Comparison of ENCODE assay signal across 8 cellular contexts in the genomic region with DNA sequence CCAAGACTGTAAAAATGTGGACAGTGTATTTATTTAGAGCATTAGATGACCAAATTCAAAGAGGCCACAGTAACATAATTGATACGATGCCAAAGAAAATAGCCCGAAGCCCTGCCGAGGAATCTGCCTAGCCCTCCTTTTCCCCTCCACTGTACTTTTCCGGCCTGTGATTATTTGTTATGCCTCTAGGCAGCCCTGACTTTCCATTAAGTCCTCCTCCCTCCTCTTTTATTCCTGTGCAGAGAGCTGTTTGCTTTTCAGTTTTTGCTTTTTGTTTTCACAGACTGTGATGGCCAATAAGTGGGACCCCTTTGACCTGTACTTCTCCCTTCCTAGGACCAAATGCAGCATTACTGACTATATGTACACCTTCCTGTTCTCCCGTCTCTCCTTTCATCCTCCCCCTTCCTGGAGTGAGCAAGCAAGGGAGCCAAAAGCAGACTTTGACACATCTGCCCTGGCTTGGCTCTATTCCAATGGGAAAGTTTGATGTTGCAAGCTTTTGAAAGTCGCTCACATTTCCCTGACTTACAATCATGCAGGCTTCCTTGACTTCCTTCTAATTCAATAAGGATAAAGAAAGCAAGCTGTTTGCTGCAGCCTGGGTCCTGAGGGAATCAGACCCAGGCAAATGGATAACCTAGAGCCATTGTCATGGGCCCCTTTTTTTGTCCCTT.
A peak's percentile ranks its signal among the peaks of the same experiment; 100 is the strongest.
DNase-seq lines count a peak whose midpoint lies in the region; ATAC-seq and TF ChIP-seq lines count a peak whose summit lies in the region.

No MANE protein-coding gene starts in this region.

- no peak; the same call in 2 of the 3 replicates for ATAC-seq in GM23338
- ATAC-seq in sciatic nerve: peak; percentile 92

- H3K4me1 Mint-ChIP-seq in GM23338 (peaks cover 16% of the 10 kb centered on the region), Caco-2 (ENCODE audit: low read depth, unreplicated experiment) (no peaks in the 10 kb centered on the region), glutamatergic neuron (ENCODE audit: low read depth, unreplicated experiment) (peaks cover 18% of the 10 kb centered on the region)
- H3K4me1 Mint-ChIP-seq in activated naive CD8-positive, alpha-beta T cell treated with anti-CD3 and anti-CD28 coated beads for 36 hours: no peaks in the 10 kb centered on the region

- CTCF ChIA-PET in GM10248 (lab: Yijun Ruan, JAX) (interaction anchor here (1.1 to 1.5 kb wide), 3 partner anchors 9 to 84 kb away, joined by 3 to 4 read pairs (median 3); no protein-coding TSS in a partner anchor), Caco-2 (lab: Charles Lee) (interaction anchor here (0.7 kb wide), 1 partner anchor 130 kb away, joined by 3 read pairs; no protein-coding TSS in a partner anchor)

- H4K20me1 ChIP-seq in GM23338 (replicated peaks; ENCODE audit: insufficient read depth): no peaks in the 10 kb centered on the region

- no peaks in the 10 kb centered on the region for H3K9me3 ChIP-seq in Caco-2

- TF ChIP-seq CTCF in GM23338 (conservative IDR thresholded peaks at IDR 0.05; ENCODE audit: low read depth in 2 of 2): no peak
- TF ChIP-seq CTCF in fibroblast of villous mesenchyme (IDR thresholded peaks at IDR 0.05; ENCODE audit: insufficient read depth, low read depth, low read length): no peak
- TF ChIP-seq CTCF in GM10248 (IDR thresholded peaks at IDR 0.05; ENCODE audit: control extremely low read depth, extremely low read depth, low read depth, missing control alignments): no peak
- TF ChIP-seq CTCF in Caco-2 (IDR thresholded peaks at IDR 0.05; ENCODE audit: insufficient read depth in 1 of 2, low read depth in 1 of 2, low read length in 1 of 2, severe bottlenecking in 1 of 2, unreplicated experiment in 1 of 2): no peak
- TF ChIP-seq CTCF in glutamatergic neuron (IDR thresholded peaks at IDR 0.05; ENCODE audit: partially characterized antibody, unreplicated experiment): no peak

- BruUV-seq in Caco-2 (replicated peaks; lab: Mats Ljungman, UMichigan): no TSS peak

- intact Hi-C loops in sciatic nerve (cut with DNase I) (no loop called here), Caco-2 (cut with micrococcal nuclease; ENCODE audit: unreplicated experiment) (no loop called here)

- no peak overlapping the region for H3K27ac ChIP-seq in GM23338 (ENCODE audit: low read depth)

- peak overlapping the region; percentile 69 for H2AFZ ChIP-seq in GM23338

- H3K4me3 Mint-ChIP-seq in GM23338 (no peak overlapping the region), Caco-2 (ENCODE audit: unreplicated experiment) (no peak overlapping the region), glutamatergic neuron (ENCODE audit: unreplicated experiment) (no peak overlapping the region)
- no peak overlapping the region for H3K4me3 Mint-ChIP-seq in activated naive CD8-positive, alpha-beta T cell treated with anti-CD3 and anti-CD28 coated beads for 36 hours

- peaks cover 2% of the 10 kb centered on the region for H3K27me3 Mint-ChIP-seq in GM23338 (ENCODE audit: insufficient read depth, low read depth, poor library complexity)
- H3K27me3 Mint-ChIP-seq in activated naive CD8-positive, alpha-beta T cell treated with anti-CD3 and anti-CD28 coated beads for 36 hours: no peaks in the 10 kb centered on the region
- peaks cover 7% of the 10 kb centered on the region for H3K27me3 Mint-ChIP-seq in Caco-2 (ENCODE audit: insufficient read depth, unreplicated experiment)
- peaks cover 1% of the 10 kb centered on the region for H3K27me3 Mint-ChIP-seq in glutamatergic neuron (ENCODE audit: unreplicated experiment)

- H3K4me3 ChIP-seq in GM23338 (no peak overlapping the region), fibroblast of villous mesenchyme (ENCODE audit: low read depth, low read length) (peak overlapping the region; percentile 16), Caco-2 (ENCODE audit: low read depth, low read length) (no peak overlapping the region)

- H3K9me3 Mint-ChIP-seq in GM23338 (no peaks in the 10 kb centered on the region), Caco-2 (ENCODE audit: unreplicated experiment) (no peaks in the 10 kb centered on the region), glutamatergic neuron (ENCODE audit: unreplicated experiment) (peaks cover 2% of the 10 kb centered on the region)
- no peaks in the 10 kb centered on the region for H3K9me3 Mint-ChIP-seq in activated naive CD8-positive, alpha-beta T cell treated with anti-CD3 and anti-CD28 coated beads for 36 hours

- H3K27me3 ChIP-seq in GM23338 (ENCODE audit: insufficient read depth) (no peaks in the 10 kb centered on the region), Caco-2 (replicated peaks; ENCODE audit: control insufficient read depth, insufficient read depth, low read length) (no peaks in the 10 kb centered on the region; the same call in 1 of the 2 replicates)

- H3K4me1 ChIP-seq in GM23338 (ENCODE audit: insufficient read depth) (peaks cover 2% of the 10 kb centered on the region), Caco-2 (no peaks in the 10 kb centered on the region)

- POLR2A ChIA-PET in GM10248 (lab: Yijun Ruan, JAX): no interaction called here
- POLR2A ChIA-PET in Caco-2 (lab: Charles Lee): no interaction called here

- no peaks in the 10 kb centered on the region for H3K36me3 ChIP-seq in GM23338 (ENCODE audit: insufficient read depth)
- no peaks in the 10 kb centered on the region for H3K36me3 ChIP-seq in Caco-2 (ENCODE audit: control insufficient read depth, insufficient read depth, low read length)

- H3K36me3 Mint-ChIP-seq in GM23338 (ENCODE audit: low read depth) (no peaks in the 10 kb centered on the region), Caco-2 (ENCODE audit: insufficient read depth, unreplicated experiment) (no peaks in the 10 kb centered on the region), glutamatergic neuron (ENCODE audit: unreplicated experiment) (no peaks in the 10 kb centered on the region)
- H3K36me3 Mint-ChIP-seq in activated naive CD8-positive, alpha-beta T cell treated with anti-CD3 and anti-CD28 coated beads for 36 hours: no peaks in the 10 kb centered on the region

- DNase-seq in GM23338 (ENCODE audit: low spot score): no peak
- peak; percentile 99 for DNase-seq in fibroblast of villous mesenchyme (ENCODE audit: low read depth)
- peak; percentile 76 for DNase-seq in sciatic nerve (ENCODE audit: low spot score)
- DNase-seq in GM10248 (ENCODE audit: extremely low spot score): no peak
- DNase-seq in activated naive CD8-positive, alpha-beta T cell treated with anti-CD3 and anti-CD28 coated beads for 36 hours: no peak
- no peak for DNase-seq in Caco-2
- no peak for DNase-seq in glutamatergic neuron

- no peaks in the 10 kb centered on the region for H3K79me2 ChIP-seq in GM23338 (replicated peaks; ENCODE audit: insufficient read depth)

- H3F3A ChIP-seq in GM23338 (replicated peaks; ENCODE audit: low read depth): no peaks in the 10 kb centered on the region

- no peak overlapping the region for H3K27ac Mint-ChIP-seq in GM23338
- no peak overlapping the region for H3K27ac Mint-ChIP-seq in activated naive CD8-positive, alpha-beta T cell treated with anti-CD3 and anti-CD28 coated beads for 36 hours
- no peak overlapping the region for H3K27ac Mint-ChIP-seq in Caco-2 (ENCODE audit: unreplicated experiment)
- no peak overlapping the region for H3K27ac Mint-ChIP-seq in glutamatergic neuron (ENCODE audit: unreplicated experiment)

- H3K4me2 ChIP-seq in GM23338: no peak overlapping the region

- peaks cover 12% of the 10 kb centered on the region; the same call in 1 of the 2 replicates for H3K9me2 ChIP-seq in GM23338 (ENCODE audit: insufficient read depth)

TF ChIP-seq in GM23338, 12 proteins besides CTCF, POLR2A, EP300 and RAD21 (continues in another document):
- TF ChIP-seq STAT1 (IDR thresholded peaks at IDR 0.05; ENCODE audit: unreplicated experiment): no peak
- TF ChIP-seq NANOG (IDR thresholded peaks at IDR 0.05; ENCODE audit: borderline replicate concordance): no peak
- no peak for TF ChIP-seq CREB1 (CRISPR knock-in tag; IDR thresholded peaks at IDR 0.05; ENCODE audit: low read depth)
- no peak for TF ChIP-seq EZH2 (IDR thresholded peaks at IDR 0.05; ENCODE audit: low read depth, unreplicated experiment)

TF ChIP-seq in PFSK-1, 5 proteins besides CTCF, POLR2A, EP300 and RAD21:
- TF ChIP-seq, protein P1, sequence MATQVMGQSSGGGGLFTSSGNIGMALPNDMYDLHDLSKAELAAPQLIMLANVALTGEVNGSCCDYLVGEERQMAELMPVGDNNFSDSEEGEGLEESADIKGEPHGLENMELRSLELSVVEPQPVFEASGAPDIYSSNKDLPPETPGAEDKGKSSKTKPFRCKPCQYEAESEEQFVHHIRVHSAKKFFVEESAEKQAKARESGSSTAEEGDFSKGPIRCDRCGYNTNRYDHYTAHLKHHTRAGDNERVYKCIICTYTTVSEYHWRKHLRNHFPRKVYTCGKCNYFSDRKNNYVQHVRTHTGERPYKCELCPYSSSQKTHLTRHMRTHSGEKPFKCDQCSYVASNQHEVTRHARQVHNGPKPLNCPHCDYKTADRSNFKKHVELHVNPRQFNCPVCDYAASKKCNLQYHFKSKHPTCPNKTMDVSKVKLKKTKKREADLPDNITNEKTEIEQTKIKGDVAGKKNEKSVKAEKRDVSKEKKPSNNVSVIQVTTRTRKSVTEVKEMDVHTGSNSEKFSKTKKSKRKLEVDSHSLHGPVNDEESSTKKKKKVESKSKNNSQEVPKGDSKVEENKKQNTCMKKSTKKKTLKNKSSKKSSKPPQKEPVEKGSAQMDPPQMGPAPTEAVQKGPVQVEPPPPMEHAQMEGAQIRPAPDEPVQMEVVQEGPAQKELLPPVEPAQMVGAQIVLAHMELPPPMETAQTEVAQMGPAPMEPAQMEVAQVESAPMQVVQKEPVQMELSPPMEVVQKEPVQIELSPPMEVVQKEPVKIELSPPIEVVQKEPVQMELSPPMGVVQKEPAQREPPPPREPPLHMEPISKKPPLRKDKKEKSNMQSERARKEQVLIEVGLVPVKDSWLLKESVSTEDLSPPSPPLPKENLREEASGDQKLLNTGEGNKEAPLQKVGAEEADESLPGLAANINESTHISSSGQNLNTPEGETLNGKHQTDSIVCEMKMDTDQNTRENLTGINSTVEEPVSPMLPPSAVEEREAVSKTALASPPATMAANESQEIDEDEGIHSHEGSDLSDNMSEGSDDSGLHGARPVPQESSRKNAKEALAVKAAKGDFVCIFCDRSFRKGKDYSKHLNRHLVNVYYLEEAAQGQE (IDR thresholded peaks at IDR 0.05; ENCODE audit: insufficient read depth in 1 of 2, low read depth in 2 of 2, low read length in 2 of 2): peak in 1 of 2 experiments; percentile 69; a peak in 2 of 4 replicates
- TF ChIP-seq SIN3A (IDR thresholded peaks at IDR 0.05; ENCODE audit: borderline replicate concordance, insufficient read depth, low read length): peak; percentile 47; the same call in 1 of the 2 replicates
- no peak for TF ChIP-seq FOXP2 (optimal IDR thresholded peaks at IDR 0.05; ENCODE audit: borderline replicate concordance, extremely low read depth, extremely low read length, insufficient read depth)
- no peak; the same call in 1 of the 2 replicates for TF ChIP-seq POLR2AphosphoS5 (IDR thresholded peaks at IDR 0.05; ENCODE audit: low read depth, low read length)
- peak; percentile 26; the same call in 1 of the 2 replicates for TF ChIP-seq TAF1 (IDR thresholded peaks at IDR 0.05; ENCODE audit: borderline replicate concordance, insufficient read depth, low read length)

Comparison
In these comparisons a context has a peak if more than half of its experiments do, and no peak if none do; other contexts are left out.
1. DNase-seq: peak in fibroblast of villous mesenchyme (single experiment) and sciatic nerve (single experiment); none in GM23338 (single experiment), GM10248 (single experiment), activated naive CD8-positive, alpha-beta T cell treated with anti-CD3 and anti-CD28 coated beads for 36 hours (single experiment), Caco-2 (0 of 2) and glutamatergic neuron (single experiment).